8 cellular contexts compared by ENCODE assay signal in genomic region chr3:40308725-40309438, GRCh38. TPM values are rescaled to one million over a fixed set of nuclear protein-coding genes. Genes with fewer than 3 reads are reported as not detected.
A peak's percentile ranks its signal among the peaks of the same experiment; 100 is the strongest.
DNase-seq lines count a peak whose midpoint lies in the region; TF ChIP-seq lines count a peak whose summit lies in the region.

No MANE protein-coding gene starts in this region.

- TF ChIP-seq POLR2A in NB4 (IDR thresholded peaks at IDR 0.05; ENCODE audit: extremely low read depth, insufficient read length) (no peak), erythroblast (IDR thresholded peaks at IDR 0.05; ENCODE audit: low read length) (no peak)

- H3K27me3 Mint-ChIP-seq in endothelial cell (ENCODE audit: unreplicated experiment) (peaks cover 3% of the 10 kb centered on the region), neural crest cell (ENCODE audit: low read depth) (no peaks in the 10 kb centered on the region)

- H3K4me3 Mint-ChIP-seq in endothelial cell (ENCODE audit: unreplicated experiment), result peak overlapping the region; percentile 99
- peak overlapping the region; percentile 100 for H3K4me3 Mint-ChIP-seq in neural crest cell

- DNase-seq in NCI-H526 treated with DMSO at 0.1 percent for 48 hours (lab: John Stamatoyannopoulos, UW) (peak; percentile 42), NCI-H526 (lab: John Stamatoyannopoulos, UW) (no peak), NB4 (ENCODE audit: low read depth) (no peak), endothelial cell (ENCODE audit: low spot score) (no peak), neural crest cell (ENCODE audit: low read depth, low spot score) (no peak), KBM-7 (no peak), NCI-H2081 treated with DMSO at 0.1 percent for 48 hours (lab: John Stamatoyannopoulos, UW) (no peak), erythroblast (lab: John Stamatoyannopoulos, UW) (no peak)

- H3K4me3 ChIP-seq in NB4 (ENCODE audit: low read depth, low read length), result peak overlapping the region; percentile 63

- H3K27ac Mint-ChIP-seq in endothelial cell (ENCODE audit: unreplicated experiment) (peak overlapping the region; percentile 85), neural crest cell (ENCODE audit: unreplicated experiment) (peak overlapping the region; percentile 82)

- H3K36me3 Mint-ChIP-seq in endothelial cell (ENCODE audit: low read depth, unreplicated experiment) (peaks cover 23% of the 10 kb centered on the region), neural crest cell (ENCODE audit: low read depth) (peaks cover 2% of the 10 kb centered on the region)

- H3K9me3 Mint-ChIP-seq in endothelial cell (ENCODE audit: unreplicated experiment), result no peaks in the 10 kb centered on the region
- H3K9me3 Mint-ChIP-seq in neural crest cell, result no peaks in the 10 kb centered on the region

- H3K4me1 Mint-ChIP-seq in endothelial cell (ENCODE audit: unreplicated experiment), result peaks cover 12% of the 10 kb centered on the region
- peaks cover 25% of the 10 kb centered on the region for H3K4me1 Mint-ChIP-seq in neural crest cell

- TF ChIP-seq CTCF in NB4 (IDR thresholded peaks at IDR 0.05; ENCODE audit: low read depth, low read length) (no peak), endothelial cell (IDR thresholded peaks at IDR 0.05; ENCODE audit: unreplicated experiment) (no peak), neural crest cell (conservative IDR thresholded peaks at IDR 0.05) (no peak)

- in situ Hi-C loops in KBM-7 (cut with MboI; ENCODE audit: low pct_unique_long_range_greater_than_20kb, low sequenced_read_pairs), result loop anchor here (25.0 kb wide), 1 partner anchor 122 kb away; no protein-coding TSS in a partner anchor

RNA-seq across cellular contexts. Expression of gene EIF1B, which starts 0.6 kb away (rescaled TPM):
- total RNA-seq in endothelial cell (ENCODE audit: unreplicated experiment) (68.8 TPM), neural crest cell (85.6 and 91.3 TPM in 2 replicates)
